Comparison of ENCODE assay signal across 21 cellular contexts in the genomic region with DNA sequence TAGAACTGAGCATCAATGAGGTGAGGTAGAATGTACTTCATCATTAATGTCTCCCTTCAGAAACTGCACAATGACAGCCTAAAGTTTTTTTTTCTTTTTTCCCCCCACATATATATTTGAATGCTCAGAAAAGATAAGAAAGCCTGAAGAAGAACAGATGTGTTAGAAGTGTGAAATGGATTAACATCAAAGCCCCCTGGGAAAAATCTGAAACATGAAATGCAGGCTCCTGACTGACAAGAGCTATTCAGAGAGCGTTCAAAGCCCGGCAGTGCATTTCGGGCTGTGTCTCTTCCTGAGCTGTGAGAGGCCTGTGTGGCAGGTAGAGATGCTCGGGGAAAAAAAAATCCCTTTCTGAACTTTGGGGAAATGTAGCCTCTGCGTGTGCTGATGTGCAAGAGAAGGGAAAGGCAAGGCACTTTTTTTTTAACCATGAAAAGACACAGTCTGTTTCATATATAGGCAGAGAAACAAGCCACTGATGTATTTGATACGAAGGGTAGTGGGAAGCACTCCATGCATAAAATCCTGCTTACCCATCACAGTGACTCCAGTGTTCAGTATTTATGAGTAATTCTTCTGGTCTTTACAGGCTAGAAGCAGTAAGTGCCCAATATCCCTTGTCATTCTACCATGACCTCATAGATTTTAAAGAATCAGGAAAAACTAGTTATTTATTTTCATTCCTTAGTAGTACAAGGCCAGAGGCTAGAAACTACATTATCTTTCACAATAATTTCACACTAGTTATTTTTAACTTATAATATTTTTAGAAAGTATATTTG.
DNase-seq lines count a peak whose midpoint lies in the region; ATAC-seq and TF ChIP-seq lines count a peak whose summit lies in the region.
"Had no signal": no experiment of that assay in that cellular context is flagged by ENCODE, and none has a peak within 500 bp of the region (broad histone marks: within the 10 kb centered on the region; RNA-seq: fewer than 3 reads in every experiment).

No MANE protein-coding gene starts in this region.

- H3K4ac ChIP-seq in neuronal stem cell (ENCODE audit: low read length) = no peak overlapping the region

- no peaks in the 10 kb centered on the region for H3K79me1 ChIP-seq in neuronal stem cell (ENCODE audit: low read depth, low read length)

- no peak overlapping the region for H2AK5ac ChIP-seq in neuronal stem cell (ENCODE audit: low read depth, low read length)

- no peak for TF ChIP-seq CTCF in OCI-LY3 (IDR thresholded peaks at IDR 0.05; ENCODE audit: low read depth, low read length)
- TF ChIP-seq CTCF in epithelial cell of esophagus (IDR thresholded peaks at IDR 0.05; ENCODE audit: insufficient read depth, low read depth, low read length, missing control alignments) = no peak
- no peak for TF ChIP-seq CTCF in WERI-Rb-1 (IDR thresholded peaks at IDR 0.05; ENCODE audit: low read depth, low read length)

- no peaks in the 10 kb centered on the region for H3K36me3 Mint-ChIP-seq in activated naive CD4-positive, alpha-beta T cell treated with anti-CD3 and anti-CD28 coated beads, Interleukin-2, amount 50 U/mL, for 72 hours
- H3K36me3 Mint-ChIP-seq: activated naive CD8-positive, alpha-beta T cell treated with anti-CD3 and anti-CD28 coated beads for 36 hours; stimulated activated effector memory CD8-positive, alpha-beta T cell treated with anti-CD3 and anti-CD28 coated beads, Interleukin-12 subunit alpha, Interleukin-12 subunit beta, amount 100 ng/mL, for 72 hours had no signal

- ATAC-seq in HG03442 (IDR thresholded peaks at IDR 0.05; ENCODE audit: unreplicated experiment) (no peak), HG03571 (IDR thresholded peaks at IDR 0.05; ENCODE audit: unreplicated experiment) (no peak)
- no peak for ATAC-seq in activated naive CD4-positive, alpha-beta T cell treated with anti-CD3 and anti-CD28 coated beads, Interleukin-2, amount 50 U/mL, for 72 hours
- ATAC-seq: activated CD4-positive, alpha-beta T cell treated with anti-CD3 and anti-CD28 coated beads for 36 hours; left lobe of liver; stimulated activated effector memory CD8-positive, alpha-beta T cell treated with anti-CD3 and anti-CD28 coated beads, Interleukin-12 subunit alpha, Interleukin-12 subunit beta, amount 100 ng/mL, for 72 hours had no signal

- H3K4me3 ChIP-seq in OCI-LY3 (ENCODE audit: low read length) (peak overlapping the region; percentile 35), epithelial cell of esophagus (ENCODE audit: low read length) (no peak overlapping the region), neuronal stem cell (ENCODE audit: low read length in 2 of 2) (no peak overlapping the region), WERI-Rb-1 (ENCODE audit: low read depth, low read length) (no peak overlapping the region)
- H3K4me3 ChIP-seq: cardiac muscle cell, testis had no signal

- H4K8ac ChIP-seq in neuronal stem cell (ENCODE audit: low read depth, low read length) = no peak overlapping the region

- H3K36me3 ChIP-seq in OCI-LY3 (replicated peaks; ENCODE audit: low read depth, low read length) (no peaks in the 10 kb centered on the region), neuronal stem cell (replicated peaks in 1 of 2; ENCODE audit: control insufficient read depth in 2 of 2, insufficient read depth in 2 of 2, low read length in 2 of 2) (no peaks in the 10 kb centered on the region), WERI-Rb-1 (no peaks in the 10 kb centered on the region)
- H3K36me3 ChIP-seq: cardiac muscle cell, neutrophil had no signal

- H3K27ac Mint-ChIP-seq in activated naive CD4-positive, alpha-beta T cell treated with anti-CD3 and anti-CD28 coated beads, Interleukin-2, amount 50 U/mL, for 72 hours = no peak overlapping the region
- H3K27ac Mint-ChIP-seq: activated CD4-positive, alpha-beta T cell treated with anti-CD3 and anti-CD28 coated beads for 36 hours; activated naive CD8-positive, alpha-beta T cell treated with anti-CD3 and anti-CD28 coated beads for 36 hours; activated T-helper 1 cell treated with anti-CD3 and anti-CD28 coated beads, Interleukin-12 subunit alpha, Interleukin-12 subunit beta, Interleukin-2, Interleukin-4 antibody, amounts not matched to agents 30 ng/mL and 10 ng/mL and 1 ng/mL, durations not matched to agents 14 hours and 24 hours and 36 hours; stimulated activated effector memory CD8-positive, alpha-beta T cell treated with anti-CD3 and anti-CD28 coated beads, Interleukin-12 subunit alpha, Interleukin-12 subunit beta, amount 100 ng/mL, for 72 hours had no signal

- H3K79me2 ChIP-seq in OCI-LY3 (ENCODE audit: low read length) = no peaks in the 10 kb centered on the region

- no peak overlapping the region for H2BK5ac ChIP-seq in neuronal stem cell (ENCODE audit: low read length)

- WGBS in neuronal stem cell (ENCODE audit: extremely low coverage in 2 of 2, insufficient read length in 2 of 2, insufficient replicate concordance in 1 of 2), 2 donors = no CpG with 5 or more reads among the region's 6 CpGs

- H4K20me1 ChIP-seq in OCI-LY3 (ENCODE audit: insufficient read depth, low read length) = no peaks in the 10 kb centered on the region

- H3K27me3 ChIP-seq in OCI-LY3 (ENCODE audit: low read depth, low read length) (no peaks in the 10 kb centered on the region), neuronal stem cell (ENCODE audit: control insufficient read depth in 3 of 3, insufficient read depth in 3 of 3, low read depth in 1 of 3, low read length in 3 of 3) (no peaks in the 10 kb centered on the region), WERI-Rb-1 (ENCODE audit: insufficient read depth, low read depth, severe bottlenecking) (no peaks in the 10 kb centered on the region)
- H3K27me3 ChIP-seq: cardiac muscle cell, neutrophil, testis had no signal

- H3K27ac ChIP-seq in OCI-LY3 (ENCODE audit: low read length) (peak overlapping the region; percentile 39), neuronal stem cell (replicated peaks; ENCODE audit: low read length) (no peak overlapping the region), WERI-Rb-1 (no peak overlapping the region)
- H3K27ac ChIP-seq: cardiac muscle cell, neutrophil, RWPE1, testis had no signal

- DNase-seq in EH (ENCODE audit: low read depth) (peak; percentile 23), epithelial cell of esophagus (ENCODE audit: low read depth) (peak; percentile 62), neuronal stem cell (ENCODE audit: low spot score) (no peak), WERI-Rb-1 (no peak)
- no peak for DNase-seq in activated naive CD4-positive, alpha-beta T cell treated with anti-CD3 and anti-CD28 coated beads, Interleukin-2, amount 50 U/mL, for 72 hours (ENCODE audit: low spot score in 2 of 2)
- DNase-seq: activated CD4-positive, alpha-beta T cell treated with anti-CD3 and anti-CD28 coated beads for 36 hours; activated naive CD8-positive, alpha-beta T cell treated with anti-CD3 and anti-CD28 coated beads for 36 hours; AML-193; DND-41; NCI-H1105 treated with DMSO at 0.1 percent for 48 hours; NCI-H2227 treated with DMSO at 0.1 percent for 48 hours; testis had no signal

- H2AFZ ChIP-seq in OCI-LY3 (ENCODE audit: low read depth, low read length) (peak overlapping the region; percentile 16), neuronal stem cell (ENCODE audit: low read length) (peak overlapping the region; percentile 65)

- H3K18ac ChIP-seq in neuronal stem cell (ENCODE audit: low read length) = no peak overlapping the region

- H3K9me3 ChIP-seq in OCI-LY3 (ENCODE audit: insufficient read depth, low read length) (no peaks in the 10 kb centered on the region), neuronal stem cell (replicated peaks in 1 of 2; ENCODE audit: control insufficient read depth in 2 of 2, insufficient read depth in 1 of 2, low read depth in 1 of 2, low read length in 2 of 2) (no peaks in the 10 kb centered on the region), WERI-Rb-1 (ENCODE audit: severe bottlenecking) (no peaks in the 10 kb centered on the region)
- H3K9me3 ChIP-seq: neutrophil, testis had no signal

- H2BK120ac ChIP-seq in neuronal stem cell (ENCODE audit: low read depth, low read length) = no peak overlapping the region

- no peak overlapping the region for H3K14ac ChIP-seq in neuronal stem cell (ENCODE audit: low read length)

- H3K4me2 ChIP-seq in OCI-LY3 (ENCODE audit: low read length) (peak overlapping the region; percentile 59), neuronal stem cell (ENCODE audit: insufficient read depth, low read length, poor library complexity, severe bottlenecking) (no peak overlapping the region)

- H3K23ac ChIP-seq in neuronal stem cell (ENCODE audit: low read depth, low read length, poor library complexity) = no peak overlapping the region

- peaks cover 9 to 12% of the 10 kb centered on the region in 2 donors for H3K9me3 Mint-ChIP-seq in activated naive CD4-positive, alpha-beta T cell treated with anti-CD3 and anti-CD28 coated beads, Interleukin-2, amount 50 U/mL, for 72 hours

- H2BK15ac ChIP-seq in neuronal stem cell (ENCODE audit: low read length) = no peak overlapping the region

- H2BK12ac ChIP-seq in neuronal stem cell (ENCODE audit: low read length) = no peak overlapping the region

- H3K9ac ChIP-seq in OCI-LY3 (ENCODE audit: low read length) (no peak overlapping the region), neuronal stem cell (ENCODE audit: low read depth, low read length, poor library complexity) (no peak overlapping the region)

- no peak overlapping the region for H4K91ac ChIP-seq in neuronal stem cell (ENCODE audit: low read depth, low read length, poor library complexity)

- H3K4me1 ChIP-seq in OCI-LY3 (ENCODE audit: low read length) = peaks cover 11% of the 10 kb centered on the region
- H3K4me1 ChIP-seq in neuronal stem cell (ENCODE audit: control insufficient read depth in 2 of 2, insufficient read depth in 1 of 2, low read depth in 1 of 2, low read length in 2 of 2) = peaks cover 0 to 2% of the 10 kb centered on the region in 2 donors
- H3K4me1 ChIP-seq: testis had no signal

Comparison
In these comparisons a context has a peak if more than half of its experiments do, and no peak if none do; other contexts are left out.
1. DNase-seq: peak in EH (single experiment) and epithelial cell of esophagus (single experiment); none in neuronal stem cell (single experiment), WERI-Rb-1 (single experiment) and activated naive CD4-positive, alpha-beta T cell treated with anti-CD3 and anti-CD28 coated beads, Interleukin-2, amount 50 U/mL, for 72 hours (0 of 2).